26 cellular contexts compared by ENCODE assay signal in the genomic region with DNA sequence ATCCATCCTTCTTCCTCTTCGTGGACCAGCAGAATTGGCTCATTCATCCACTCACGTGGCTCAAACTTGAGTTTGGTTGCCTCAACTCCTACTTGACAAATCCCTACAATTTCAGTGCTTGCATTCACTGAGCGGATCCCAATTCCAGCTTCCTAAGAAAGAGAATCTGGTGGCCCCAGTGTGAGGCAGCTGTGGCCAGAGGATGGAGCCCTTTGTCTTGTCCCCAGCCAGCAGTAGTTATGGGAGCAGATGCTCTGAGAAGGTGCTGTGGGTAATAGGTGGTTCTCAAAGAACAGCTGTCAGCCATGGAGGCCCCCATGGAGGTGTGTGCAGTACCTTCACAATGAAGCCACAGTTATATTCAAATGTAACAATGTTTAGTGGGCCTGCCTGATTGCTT. TPM values are rescaled to one million over a fixed set of nuclear protein-coding genes. Genes with fewer than 3 reads are reported as not detected.
DNase-seq lines count a peak whose midpoint lies in the region; ATAC-seq and TF ChIP-seq lines count a peak whose summit lies in the region.
"Had no signal": no experiment of that assay in that cellular context is flagged by ENCODE, and none has a peak within 500 bp of the region (broad histone marks: within the 10 kb centered on the region; RNA-seq: fewer than 3 reads in every experiment).

No MANE protein-coding gene starts in this region.

- TF ChIP-seq CTCF in endodermal cell (conservative IDR thresholded peaks at IDR 0.05) = peak; percentile 48
- TF ChIP-seq CTCF in stomach (IDR thresholded peaks at IDR 0.05) = no peak

- no peak for TF ChIP-seq POLR2A in stomach (IDR thresholded peaks at IDR 0.05)

- H3K4me3 ChIP-seq in endodermal cell (ENCODE audit: low read length) = no peak overlapping the region
- H3K4me3 ChIP-seq in stomach = no peak overlapping the region
- H3K4me3 ChIP-seq: gastroesophageal sphincter, HAP-1, left ventricle myocardium inferior, SJCRH30 had no signal

- intact Hi-C loops in stomach (cut with DNase I; ENCODE audit: low total_unique reads) = no loop called here

- H3K36me3 Mint-ChIP-seq in endodermal cell (ENCODE audit: low read depth) = no peaks in the 10 kb centered on the region

- H3K4me1 Mint-ChIP-seq in endodermal cell = peaks cover 5% of the 10 kb centered on the region

- no peaks in the 10 kb centered on the region for H3K9me3 ChIP-seq in endodermal cell (ENCODE audit: control insufficient read depth, low read length)
- no peaks in the 10 kb centered on the region for H3K9me3 ChIP-seq in stomach
- H3K9me3 ChIP-seq: gastroesophageal sphincter, HAP-1, left ventricle myocardium inferior, SJCRH30 had no signal

- H3K4me1 ChIP-seq in endodermal cell (ENCODE audit: control insufficient read depth, insufficient read depth, low read length) = no peaks in the 10 kb centered on the region
- H3K4me1 ChIP-seq in stomach = peaks cover 0 to 24% (median 14%) of the 10 kb centered on the region in 4 donors
- H3K4me1 ChIP-seq: gastroesophageal sphincter, HAP-1 had no signal

- H3K9me3 Mint-ChIP-seq in endodermal cell = no peaks in the 10 kb centered on the region
- H3K9me3 Mint-ChIP-seq: stimulated activated naive CD8-positive, alpha-beta T cell treated with anti-CD3 and anti-CD28 coated beads, Interleukin-15, Interleukin-2, amounts not matched to agents 100 ng/mL and 50 ng/mL, for 24 hours had no signal

- WGBS in endodermal cell (ENCODE audit: insufficient coverage in 1 of 2, insufficient read length in 1 of 2), 2 experiments = 79 to 91% methylated on average over 3 of the region's 3 CpGs
- WGBS in stomach, 5 donors = 82 to 93% (median 89%) methylated on average over 3 of the region's 3 CpGs

- H3K27me3 ChIP-seq in endodermal cell (ENCODE audit: control insufficient read depth, insufficient read depth, low read length, poor library complexity, severe bottlenecking) = no peaks in the 10 kb centered on the region
- no peaks in the 10 kb centered on the region for H3K27me3 ChIP-seq in stomach
- H3K27me3 ChIP-seq: gastroesophageal sphincter, SJCRH30 had no signal

- no peaks in the 10 kb centered on the region for H3K36me3 ChIP-seq in endodermal cell (ENCODE audit: control insufficient read depth, insufficient read depth, low read length)
- no peaks in the 10 kb centered on the region for H3K36me3 ChIP-seq in stomach
- H3K36me3 ChIP-seq: gastroesophageal sphincter, HAP-1, left ventricle myocardium inferior, SJCRH30 had no signal

- no peak overlapping the region for H3K27ac ChIP-seq in endodermal cell (ENCODE audit: low read depth, low read length)
- peak overlapping the region in 1 of 5 donors; percentile 38 for H3K27ac ChIP-seq in stomach
- H3K27ac ChIP-seq: C4-2B, gastroesophageal sphincter, left ventricle myocardium inferior, SJCRH30 had no signal

- DNase-seq in NCI-H510A treated with DMSO at 0.1 percent for 48 hours (lab: John Stamatoyannopoulos, UW) = peak; percentile 9
- DNase-seq in NCI-H510A (lab: John Stamatoyannopoulos, UW) = no peak
- peak; percentile 30 for DNase-seq in NCI-H146 treated with DMSO at 0.1 percent for 48 hours (lab: John Stamatoyannopoulos, UW; ENCODE audit: unreplicated experiment)
- DNase-seq in endodermal cell = peak; percentile 58
- DNase-seq in pons (ENCODE audit: low spot score) = peak; percentile 56
- DNase-seq in stomach = no peak
- DNase-seq: activated effector memory CD4-positive, alpha-beta T cell treated with Interleukin-2 at 50 U/mL for 16 hours; dermis blood vessel endothelial cell; DMS153; Karpas-422; left ventricle myocardium inferior; NCI-H1105 treated with DMSO at 0.1 percent for 48 hours; occipital lobe; right cardiac atrium; trophoblast cell had no signal

- no peak for TF ChIP-seq EP300 in stomach (IDR thresholded peaks at IDR 0.05)

- no peak overlapping the region for H3K9ac ChIP-seq in endodermal cell (ENCODE audit: extremely low read depth, low read length, poor library complexity, severe bottlenecking)

- ATAC-seq in GM18498 (IDR thresholded peaks at IDR 0.05; ENCODE audit: unreplicated experiment) = no peak
- no peak for ATAC-seq in HG02759 (IDR thresholded peaks at IDR 0.05; ENCODE audit: unreplicated experiment)
- ATAC-seq: activated CD4-positive, CD25-positive, alpha-beta regulatory T cell treated with anti-CD3 and anti-CD28 coated beads, Interleukin-2, amount 50 U/mL, for 24 hours; right cardiac atrium had no signal

- no peak overlapping the region for H3K27ac Mint-ChIP-seq in endodermal cell
- H3K27ac Mint-ChIP-seq: stimulated activated naive CD8-positive, alpha-beta T cell treated with anti-CD3 and anti-CD28 coated beads, Interleukin-15, Interleukin-2, amounts not matched to agents 100 ng/mL and 50 ng/mL, for 24 hours; T-helper 2 cell treated with Interferon-gamma antibody and Interleukin-4, amounts not matched to agents 5 μg/mL and 100 μg/mL, for 36 hours had no signal

- no peaks in the 10 kb centered on the region for H3K27me3 Mint-ChIP-seq in endodermal cell (ENCODE audit: insufficient read depth)

- no peak overlapping the region for H3K4me3 Mint-ChIP-seq in endodermal cell
- H3K4me3 Mint-ChIP-seq: stimulated activated naive CD8-positive, alpha-beta T cell treated with anti-CD3 and anti-CD28 coated beads, Interleukin-15, Interleukin-2, amounts not matched to agents 100 ng/mL and 50 ng/mL, for 24 hours; T-helper 2 cell treated with Interferon-gamma antibody and Interleukin-4, amounts not matched to agents 5 μg/mL and 100 μg/mL, for 36 hours had no signal

RNA-seq across cellular contexts. Expression of a gene that starts 39.3 kb away (rescaled TPM):
- total RNA-seq in endodermal cell (1 to 10 TPM; 6.2 to 7.5 TPM), stomach (10 to 100 TPM in 4 of 5 donors, 1 to 10 TPM in 1; 5.4 to 34.5 (median 13.8) TPM)
- polyA plus RNA-seq in endodermal cell (2013, experiment 1 of 2) = 18.1 TPM
- polyA plus RNA-seq in endodermal cell (2013, experiment 2 of 2) = 17.0 TPM
- polyA plus RNA-seq in stomach = 1 to 10 TPM; 5.8 to 10.0 (median 8.1) TPM

RNA-seq across cellular contexts. Expression of a gene that starts 50.5 kb away (rescaled TPM):
- total RNA-seq in endodermal cell = not detected
- polyA plus RNA-seq in endodermal cell (2013, experiment 1 of 2) = not detected
- not detected for polyA plus RNA-seq in endodermal cell (2013, experiment 2 of 2)
- under 1 TPM in 1 of 5 donors, not detected in 4; 0.55 TPM for total RNA-seq in stomach
- not detected for polyA plus RNA-seq in stomach
- total RNA-seq: bronchial epithelial cell, dermis blood vessel endothelial cell, epithelial cell of proximal tubule, gastroesophageal sphincter, occipital lobe, SJCRH30 had no signal

Comparison
In these comparisons a context has a peak if more than half of its experiments do, and no peak if none do; other contexts are left out.
1. DNase-seq: peak in NCI-H510A treated with DMSO at 0.1 percent for 48 hours (single experiment), NCI-H146 treated with DMSO at 0.1 percent for 48 hours (single experiment), endodermal cell (single experiment) and pons (single experiment); none in NCI-H510A (single experiment) and stomach (single experiment).